1 cellular context compared by ENCODE assay signal in the genomic region with DNA sequence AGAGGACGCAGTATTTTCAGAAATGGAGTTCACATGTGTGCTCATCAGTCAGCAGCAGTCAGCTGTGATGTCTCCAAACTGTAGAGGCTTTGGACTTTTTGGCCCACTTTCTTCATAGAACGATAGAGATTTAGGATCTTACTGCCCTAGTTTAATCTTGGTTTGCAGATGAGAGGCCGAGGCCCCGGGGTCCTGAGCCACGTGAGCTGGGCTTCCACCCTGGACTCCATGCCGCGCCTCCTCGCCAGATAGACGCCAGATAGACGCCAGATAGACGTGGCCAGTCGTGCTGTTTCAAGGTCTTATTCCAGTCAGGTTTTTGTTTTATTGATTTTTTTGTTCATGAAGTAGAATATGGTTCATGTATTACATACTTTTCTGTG.
A peak's percentile ranks its signal among the peaks of the same experiment; 100 is the strongest.
TF ChIP-seq lines count a peak whose summit lies in the region.

No MANE protein-coding gene starts in this region.

TF ChIP-seq in HepG2, 621 proteins besides CTCF, POLR2A, EP300 and RAD21:
- TF ChIP-seq, protein P1, sequence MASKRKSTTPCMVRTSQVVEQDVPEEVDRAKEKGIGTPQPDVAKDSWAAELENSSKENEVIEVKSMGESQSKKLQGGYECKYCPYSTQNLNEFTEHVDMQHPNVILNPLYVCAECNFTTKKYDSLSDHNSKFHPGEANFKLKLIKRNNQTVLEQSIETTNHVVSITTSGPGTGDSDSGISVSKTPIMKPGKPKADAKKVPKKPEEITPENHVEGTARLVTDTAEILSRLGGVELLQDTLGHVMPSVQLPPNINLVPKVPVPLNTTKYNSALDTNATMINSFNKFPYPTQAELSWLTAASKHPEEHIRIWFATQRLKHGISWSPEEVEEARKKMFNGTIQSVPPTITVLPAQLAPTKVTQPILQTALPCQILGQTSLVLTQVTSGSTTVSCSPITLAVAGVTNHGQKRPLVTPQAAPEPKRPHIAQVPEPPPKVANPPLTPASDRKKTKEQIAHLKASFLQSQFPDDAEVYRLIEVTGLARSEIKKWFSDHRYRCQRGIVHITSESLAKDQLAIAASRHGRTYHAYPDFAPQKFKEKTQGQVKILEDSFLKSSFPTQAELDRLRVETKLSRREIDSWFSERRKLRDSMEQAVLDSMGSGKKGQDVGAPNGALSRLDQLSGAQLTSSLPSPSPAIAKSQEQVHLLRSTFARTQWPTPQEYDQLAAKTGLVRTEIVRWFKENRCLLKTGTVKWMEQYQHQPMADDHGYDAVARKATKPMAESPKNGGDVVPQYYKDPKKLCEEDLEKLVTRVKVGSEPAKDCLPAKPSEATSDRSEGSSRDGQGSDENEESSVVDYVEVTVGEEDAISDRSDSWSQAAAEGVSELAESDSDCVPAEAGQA (IDR thresholded peaks at IDR 0.05; ENCODE audit: low read depth): 0 out of 2 replicates have a peak, but pooled peaks have one; percentile 17
- TF ChIP-seq, protein P1 (CRISPR knock-in tag; IDR thresholded peaks at IDR 0.05; ENCODE audit: borderline replicate concordance): no peak
- TF ChIP-seq ONECUT2 (CRISPR knock-in tag; IDR thresholded peaks at IDR 0.05): 0 out of 2 replicates have a peak, but pooled peaks have one; percentile 14
- peak; percentile 13; the same call in 1 of the 2 replicates for TF ChIP-seq SPEN (CRISPR knock-in tag; IDR thresholded peaks at IDR 0.05; ENCODE audit: low read depth)
- TF ChIP-seq, protein P2, sequence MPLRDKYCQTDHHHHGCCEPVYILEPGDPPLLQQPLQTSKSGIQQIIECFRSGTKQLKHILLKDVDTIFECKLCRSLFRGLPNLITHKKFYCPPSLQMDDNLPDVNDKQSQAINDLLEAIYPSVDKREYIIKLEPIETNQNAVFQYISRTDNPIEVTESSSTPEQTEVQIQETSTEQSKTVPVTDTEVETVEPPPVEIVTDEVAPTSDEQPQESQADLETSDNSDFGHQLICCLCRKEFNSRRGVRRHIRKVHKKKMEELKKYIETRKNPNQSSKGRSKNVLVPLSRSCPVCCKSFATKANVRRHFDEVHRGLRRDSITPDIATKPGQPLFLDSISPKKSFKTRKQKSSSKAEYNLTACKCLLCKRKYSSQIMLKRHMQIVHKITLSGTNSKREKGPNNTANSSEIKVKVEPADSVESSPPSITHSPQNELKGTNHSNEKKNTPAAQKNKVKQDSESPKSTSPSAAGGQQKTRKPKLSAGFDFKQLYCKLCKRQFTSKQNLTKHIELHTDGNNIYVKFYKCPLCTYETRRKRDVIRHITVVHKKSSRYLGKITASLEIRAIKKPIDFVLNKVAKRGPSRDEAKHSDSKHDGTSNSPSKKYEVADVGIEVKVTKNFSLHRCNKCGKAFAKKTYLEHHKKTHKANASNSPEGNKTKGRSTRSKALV (CRISPR knock-in tag; IDR thresholded peaks at IDR 0.05): no peak
- TF ChIP-seq ZNF598 (CRISPR knock-in tag; IDR thresholded peaks at IDR 0.05; ENCODE audit: borderline replicate concordance): 0 out of 2 replicates have a peak, but pooled peaks have one; percentile 8
- TF ChIP-seq ZNF891 (CRISPR knock-in tag; IDR thresholded peaks at IDR 0.05): 0 out of 2 replicates have a peak, but pooled peaks have one; percentile 11
- no peak for TF ChIP-seq MXI1 (IDR thresholded peaks at IDR 0.05; ENCODE audit: borderline replicate concordance, low read depth, low read length)
- no peak for TF ChIP-seq NCOA2 (CRISPR knock-in tag; IDR thresholded peaks at IDR 0.05)
- TF ChIP-seq, protein P3, sequence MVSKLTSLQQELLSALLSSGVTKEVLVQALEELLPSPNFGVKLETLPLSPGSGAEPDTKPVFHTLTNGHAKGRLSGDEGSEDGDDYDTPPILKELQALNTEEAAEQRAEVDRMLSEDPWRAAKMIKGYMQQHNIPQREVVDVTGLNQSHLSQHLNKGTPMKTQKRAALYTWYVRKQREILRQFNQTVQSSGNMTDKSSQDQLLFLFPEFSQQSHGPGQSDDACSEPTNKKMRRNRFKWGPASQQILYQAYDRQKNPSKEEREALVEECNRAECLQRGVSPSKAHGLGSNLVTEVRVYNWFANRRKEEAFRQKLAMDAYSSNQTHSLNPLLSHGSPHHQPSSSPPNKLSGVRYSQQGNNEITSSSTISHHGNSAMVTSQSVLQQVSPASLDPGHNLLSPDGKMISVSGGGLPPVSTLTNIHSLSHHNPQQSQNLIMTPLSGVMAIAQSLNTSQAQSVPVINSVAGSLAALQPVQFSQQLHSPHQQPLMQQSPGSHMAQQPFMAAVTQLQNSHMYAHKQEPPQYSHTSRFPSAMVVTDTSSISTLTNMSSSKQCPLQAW (CRISPR knock-in tag; IDR thresholded peaks at IDR 0.05): 0 out of 2 replicates have a peak, but pooled peaks have one; percentile 38
- TF ChIP-seq ZNF879 (CRISPR knock-in tag; IDR thresholded peaks at IDR 0.05): no peak
